Comparison of ENCODE assay signal across 13 cellular contexts in the genomic region with DNA sequence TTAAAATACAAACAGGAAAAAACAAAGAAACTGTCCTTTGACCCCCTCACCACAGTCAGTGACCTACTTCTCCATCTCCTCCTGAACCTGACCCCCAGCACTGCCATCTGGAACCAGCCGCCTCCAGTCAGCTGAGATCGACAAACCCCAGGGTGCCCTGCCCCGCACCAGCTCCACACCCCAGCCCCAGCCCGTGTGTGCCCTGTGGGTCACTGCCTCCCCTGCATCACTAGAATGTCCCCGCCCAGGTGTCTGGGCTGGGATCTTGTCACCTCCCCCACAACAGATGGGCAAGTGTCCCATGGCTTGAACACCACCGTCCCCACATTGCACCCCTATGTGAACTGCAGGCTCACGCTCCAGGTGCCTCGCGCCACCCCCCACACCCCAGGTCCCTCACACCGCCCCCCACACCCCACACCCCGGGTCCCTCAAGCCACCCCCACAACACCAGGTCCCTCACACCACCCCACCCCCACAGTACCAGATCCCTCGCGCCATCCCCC.
"Had no signal": no experiment of that assay in that cellular context is flagged by ENCODE, and none has a peak within 500 bp of the region (broad histone marks: within the 10 kb centered on the region; RNA-seq: fewer than 3 reads in every experiment).

No MANE protein-coding gene starts in this region.

- H3K4me3 Mint-ChIP-seq: activated naive CD8-positive, alpha-beta T cell; dendritic cell treated with granulocyte-macrophage colony-stimulating factor and Interleukin-4, amounts not matched to agents 40 ng/mL and 50 ng/mL, for 4 days; immature natural killer cell; mesothelial cell of epicardium had no signal

- H3K36me3 ChIP-seq: brain microvascular endothelial cell, right lobe of liver, transverse colon had no signal

- H3K27me3 ChIP-seq: brain microvascular endothelial cell, foreskin keratinocyte, right lobe of liver, transverse colon had no signal

- H3K4me3 ChIP-seq: lung, right lobe of liver, transverse colon had no signal

- H3K4me1 ChIP-seq: foreskin keratinocyte, right lobe of liver had no signal

- ATAC-seq: foreskin keratinocyte, left cardiac atrium, right lobe of liver had no signal

- DNase-seq: brain microvascular endothelial cell; cerebellar nuclear complex; effector memory CD4-positive, alpha-beta T cell; foreskin keratinocyte; immature natural killer cell; left cardiac atrium; right lobe of liver; stimulated activated CD4-positive, alpha-beta T cell treated with anti-CD3 and anti-CD28 coated beads, Interleukin-1b, Interleukin-23, amount 100 ng/mL, for 48 hours; transverse colon had no signal

- H3K36me3 Mint-ChIP-seq: immature natural killer cell had no signal

- H3K9me3 ChIP-seq: right lobe of liver, transverse colon had no signal

- H3K27ac ChIP-seq: brain microvascular endothelial cell, foreskin keratinocyte, right lobe of liver, transverse colon had no signal

- H3K27me3 Mint-ChIP-seq: activated naive CD8-positive, alpha-beta T cell; dendritic cell treated with granulocyte-macrophage colony-stimulating factor and Interleukin-4, amounts not matched to agents 40 ng/mL and 50 ng/mL, for 4 days had no signal

- H3K27ac Mint-ChIP-seq: activated naive CD8-positive, alpha-beta T cell; dendritic cell treated with granulocyte-macrophage colony-stimulating factor and Interleukin-4, amounts not matched to agents 40 ng/mL and 50 ng/mL, for 4 days; mesothelial cell of epicardium had no signal
